ENCODE assay signal across 7 cellular contexts in genomic region chr16:77191259-77191969, GRCh38. TPM values are rescaled to one million over a fixed set of nuclear protein-coding genes. Genes with fewer than 3 reads are reported as not detected.
A peak's percentile ranks its signal among the peaks of the same experiment; 100 is the strongest.
DNase-seq lines count a peak whose midpoint lies in the region; ATAC-seq and TF ChIP-seq lines count a peak whose summit lies in the region.

No MANE protein-coding gene starts in this region.

- CTCF ChIA-PET in activated CD4-positive, alpha-beta memory T cell treated with anti-CD3 and anti-CD28 coated beads, Interleukin-2, amount 10 ng/mL, durations not matched to agents 7 days and 5 days (lab: Charles Lee), result interaction anchor here (1.2 kb wide), 1 partner anchor 16 kb away, joined by 3 read pairs; no protein-coding TSS in a partner anchor

- peak overlapping the region; percentile 90 for H3K4me3 ChIP-seq in osteoblast (ENCODE audit: insufficient read depth, low read length)

- peak; percentile 38 for DNase-seq in activated CD4-positive, alpha-beta memory T cell treated with anti-CD3 and anti-CD28 coated beads, Interleukin-2, amount 10 ng/mL, durations not matched to agents 7 days and 5 days
- peak; percentile 22 for DNase-seq in fibroblast of peridontal ligament (ENCODE audit: extremely low read depth)
- peak; percentile 78 for DNase-seq in osteoblast (ENCODE audit: insufficient read length, low spot score, missing footprints)
- DNase-seq in SK-N-DZ (ENCODE audit: low spot score), result no peak
- no peak for DNase-seq in GM13977 (ENCODE audit: low spot score)

- no peaks in the 10 kb centered on the region for H3K27me3 ChIP-seq in osteoblast (ENCODE audit: insufficient read depth, low read length)

- H3K27ac Mint-ChIP-seq in activated CD4-positive, alpha-beta memory T cell treated with anti-CD3 and anti-CD28 coated beads, Interleukin-2, amount 10 ng/mL, durations not matched to agents 7 days and 5 days, result peak overlapping the region; percentile 100

- peaks cover 9% of the 10 kb centered on the region for H3K36me3 ChIP-seq in osteoblast (ENCODE audit: insufficient read depth, low read length)

- peak overlapping the region; percentile 92 for H2AFZ ChIP-seq in osteoblast (ENCODE audit: low read length)

- H3K9me3 ChIP-seq in osteoblast (ENCODE audit: low read depth, low read length), result no peaks in the 10 kb centered on the region

- H3K9me3 Mint-ChIP-seq in activated CD4-positive, alpha-beta memory T cell treated with anti-CD3 and anti-CD28 coated beads, Interleukin-2, amount 10 ng/mL, durations not matched to agents 7 days and 5 days, result no peaks in the 10 kb centered on the region

- peaks cover 41% of the 10 kb centered on the region for H3K4me1 Mint-ChIP-seq in activated CD4-positive, alpha-beta memory T cell treated with anti-CD3 and anti-CD28 coated beads, Interleukin-2, amount 10 ng/mL, durations not matched to agents 7 days and 5 days

- peaks cover 50% of the 10 kb centered on the region for H3K36me3 Mint-ChIP-seq in activated CD4-positive, alpha-beta memory T cell treated with anti-CD3 and anti-CD28 coated beads, Interleukin-2, amount 10 ng/mL, durations not matched to agents 7 days and 5 days (ENCODE audit: low read depth)

- H3K27me3 Mint-ChIP-seq in activated CD4-positive, alpha-beta memory T cell treated with anti-CD3 and anti-CD28 coated beads, Interleukin-2, amount 10 ng/mL, durations not matched to agents 7 days and 5 days, result peaks cover 2% of the 10 kb centered on the region

- H3K4me2 ChIP-seq in osteoblast (ENCODE audit: insufficient read depth, low read length), result peak overlapping the region; percentile 98

- in situ Hi-C loops in GM13977 (cut with MboI; ENCODE audit: low pct_unique_long_range_greater_than_20kb, low sequenced_read_pairs, unreplicated experiment), result loop anchor here (25.0 kb wide), 1 partner anchor 1404 kb away; no protein-coding TSS in a partner anchor

- peaks cover 4% of the 10 kb centered on the region for H4K20me1 ChIP-seq in osteoblast (ENCODE audit: insufficient read depth, low read length)

- peak overlapping the region; percentile 88 for H3K27ac ChIP-seq in osteoblast (ENCODE audit: low read depth, low read length)

- H3K4me3 Mint-ChIP-seq in activated CD4-positive, alpha-beta memory T cell treated with anti-CD3 and anti-CD28 coated beads, Interleukin-2, amount 10 ng/mL, durations not matched to agents 7 days and 5 days, result peak overlapping the region; percentile 93

- ATAC-seq in GM18498 (IDR thresholded peaks at IDR 0.05; ENCODE audit: unreplicated experiment), result peak; percentile 2
- peak; percentile 0 for ATAC-seq in HG03439 (IDR thresholded peaks at IDR 0.05; ENCODE audit: unreplicated experiment)

- H3K4me1 ChIP-seq in osteoblast (ENCODE audit: insufficient read depth, low read length), result peaks cover 9% of the 10 kb centered on the region

- H3K79me2 ChIP-seq in osteoblast (ENCODE audit: insufficient read depth, low read length), result peaks cover 27% of the 10 kb centered on the region

- POLR2A ChIA-PET in activated CD4-positive, alpha-beta memory T cell treated with anti-CD3 and anti-CD28 coated beads, Interleukin-2, amount 10 ng/mL, durations not matched to agents 7 days and 5 days (lab: Charles Lee), result interaction anchor here (0.7 to 4.8 kb wide), 8 partner anchors 12 to 1569 kb away, joined by 3 to 38 read pairs (median 5); partner anchors contain the start of genes ADAT1, KARS1 and TERF2IP

- TF ChIP-seq CTCF in osteoblast (IDR thresholded peaks at IDR 0.05; ENCODE audit: extremely low read depth, low read depth, low read length) (no peak), GM13977 (IDR thresholded peaks at IDR 0.05; ENCODE audit: extremely low read depth, insufficient read depth, missing control alignments) (no peak)

RNA-seq across cellular contexts. Expression of gene MON1B, which starts 0.4 kb away (rescaled TPM):
- total RNA-seq in activated CD4-positive, alpha-beta memory T cell treated with anti-CD3 and anti-CD28 coated beads, Interleukin-2, amount 10 ng/mL, durations not matched to agents 7 days and 5 days, result 10 to 100 TPM; 74.1 to 75.4 TPM
- 18.0 and 19.5 TPM in 2 replicates for total RNA-seq in osteoblast
- polyA plus RNA-seq in SK-N-DZ (2014; cell fraction: cytosol; rRNA removed), result 10.5 and 17.7 TPM in 2 replicates
- 21.5 and 28.3 TPM in 2 replicates for polyA plus RNA-seq in SK-N-DZ (2014; cell fraction: nucleus; rRNA removed)

RNA-seq across cellular contexts. Expression of gene SYCE1L, which starts 7.8 kb away (rescaled TPM):
- total RNA-seq in activated CD4-positive, alpha-beta memory T cell treated with anti-CD3 and anti-CD28 coated beads, Interleukin-2, amount 10 ng/mL, durations not matched to agents 7 days and 5 days, result 10 to 100 TPM in 1 of 2 experiments, 1 to 10 TPM in 1; 5.8 to 12.8 TPM
- total RNA-seq in osteoblast, result not detected in 2 replicates
- not detected in 2 replicates for polyA plus RNA-seq in SK-N-DZ (2014; cell fraction: cytosol; rRNA removed)
- 1.2 and 2.6 TPM in 2 replicates for polyA plus RNA-seq in SK-N-DZ (2014; cell fraction: nucleus; rRNA removed)

Comparison
In these comparisons a context has a peak if more than half of its experiments do, and no peak if none do; other contexts are left out.
1. DNase-seq: peak in activated CD4-positive, alpha-beta memory T cell treated with anti-CD3 and anti-CD28 coated beads, Interleukin-2, amount 10 ng/mL, durations not matched to agents 7 days and 5 days (single experiment), fibroblast of peridontal ligament (single experiment) and osteoblast (single experiment); none in SK-N-DZ (single experiment) and GM13977 (single experiment).